1 cellular context compared by ENCODE assay signal in the genomic region with DNA sequence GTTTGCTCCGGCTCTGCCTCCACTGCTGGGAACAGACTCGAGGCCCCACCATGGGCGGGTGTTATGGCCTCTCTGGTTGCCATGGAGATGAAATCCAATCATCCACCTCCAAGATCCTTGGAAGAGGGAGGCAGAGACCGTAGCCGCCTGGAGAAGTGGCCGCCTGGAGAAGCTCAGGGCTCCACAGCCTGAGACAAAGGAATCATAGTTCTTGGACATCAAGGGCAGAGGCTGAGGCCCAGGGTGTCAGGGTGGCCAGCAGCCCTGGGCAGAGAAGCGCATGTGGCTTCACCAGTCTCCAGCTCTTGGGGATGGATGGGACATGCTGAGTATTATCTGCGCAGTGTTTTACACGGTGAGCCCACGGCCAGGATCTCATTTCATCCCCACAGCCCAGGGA.
TF ChIP-seq lines count a peak whose summit lies in the region.

No MANE protein-coding gene starts in this region.

TF ChIP-seq in GM23338, 12 proteins besides CTCF, POLR2A, EP300 and RAD21 (continued from another document):
- TF ChIP-seq, protein P1, sequence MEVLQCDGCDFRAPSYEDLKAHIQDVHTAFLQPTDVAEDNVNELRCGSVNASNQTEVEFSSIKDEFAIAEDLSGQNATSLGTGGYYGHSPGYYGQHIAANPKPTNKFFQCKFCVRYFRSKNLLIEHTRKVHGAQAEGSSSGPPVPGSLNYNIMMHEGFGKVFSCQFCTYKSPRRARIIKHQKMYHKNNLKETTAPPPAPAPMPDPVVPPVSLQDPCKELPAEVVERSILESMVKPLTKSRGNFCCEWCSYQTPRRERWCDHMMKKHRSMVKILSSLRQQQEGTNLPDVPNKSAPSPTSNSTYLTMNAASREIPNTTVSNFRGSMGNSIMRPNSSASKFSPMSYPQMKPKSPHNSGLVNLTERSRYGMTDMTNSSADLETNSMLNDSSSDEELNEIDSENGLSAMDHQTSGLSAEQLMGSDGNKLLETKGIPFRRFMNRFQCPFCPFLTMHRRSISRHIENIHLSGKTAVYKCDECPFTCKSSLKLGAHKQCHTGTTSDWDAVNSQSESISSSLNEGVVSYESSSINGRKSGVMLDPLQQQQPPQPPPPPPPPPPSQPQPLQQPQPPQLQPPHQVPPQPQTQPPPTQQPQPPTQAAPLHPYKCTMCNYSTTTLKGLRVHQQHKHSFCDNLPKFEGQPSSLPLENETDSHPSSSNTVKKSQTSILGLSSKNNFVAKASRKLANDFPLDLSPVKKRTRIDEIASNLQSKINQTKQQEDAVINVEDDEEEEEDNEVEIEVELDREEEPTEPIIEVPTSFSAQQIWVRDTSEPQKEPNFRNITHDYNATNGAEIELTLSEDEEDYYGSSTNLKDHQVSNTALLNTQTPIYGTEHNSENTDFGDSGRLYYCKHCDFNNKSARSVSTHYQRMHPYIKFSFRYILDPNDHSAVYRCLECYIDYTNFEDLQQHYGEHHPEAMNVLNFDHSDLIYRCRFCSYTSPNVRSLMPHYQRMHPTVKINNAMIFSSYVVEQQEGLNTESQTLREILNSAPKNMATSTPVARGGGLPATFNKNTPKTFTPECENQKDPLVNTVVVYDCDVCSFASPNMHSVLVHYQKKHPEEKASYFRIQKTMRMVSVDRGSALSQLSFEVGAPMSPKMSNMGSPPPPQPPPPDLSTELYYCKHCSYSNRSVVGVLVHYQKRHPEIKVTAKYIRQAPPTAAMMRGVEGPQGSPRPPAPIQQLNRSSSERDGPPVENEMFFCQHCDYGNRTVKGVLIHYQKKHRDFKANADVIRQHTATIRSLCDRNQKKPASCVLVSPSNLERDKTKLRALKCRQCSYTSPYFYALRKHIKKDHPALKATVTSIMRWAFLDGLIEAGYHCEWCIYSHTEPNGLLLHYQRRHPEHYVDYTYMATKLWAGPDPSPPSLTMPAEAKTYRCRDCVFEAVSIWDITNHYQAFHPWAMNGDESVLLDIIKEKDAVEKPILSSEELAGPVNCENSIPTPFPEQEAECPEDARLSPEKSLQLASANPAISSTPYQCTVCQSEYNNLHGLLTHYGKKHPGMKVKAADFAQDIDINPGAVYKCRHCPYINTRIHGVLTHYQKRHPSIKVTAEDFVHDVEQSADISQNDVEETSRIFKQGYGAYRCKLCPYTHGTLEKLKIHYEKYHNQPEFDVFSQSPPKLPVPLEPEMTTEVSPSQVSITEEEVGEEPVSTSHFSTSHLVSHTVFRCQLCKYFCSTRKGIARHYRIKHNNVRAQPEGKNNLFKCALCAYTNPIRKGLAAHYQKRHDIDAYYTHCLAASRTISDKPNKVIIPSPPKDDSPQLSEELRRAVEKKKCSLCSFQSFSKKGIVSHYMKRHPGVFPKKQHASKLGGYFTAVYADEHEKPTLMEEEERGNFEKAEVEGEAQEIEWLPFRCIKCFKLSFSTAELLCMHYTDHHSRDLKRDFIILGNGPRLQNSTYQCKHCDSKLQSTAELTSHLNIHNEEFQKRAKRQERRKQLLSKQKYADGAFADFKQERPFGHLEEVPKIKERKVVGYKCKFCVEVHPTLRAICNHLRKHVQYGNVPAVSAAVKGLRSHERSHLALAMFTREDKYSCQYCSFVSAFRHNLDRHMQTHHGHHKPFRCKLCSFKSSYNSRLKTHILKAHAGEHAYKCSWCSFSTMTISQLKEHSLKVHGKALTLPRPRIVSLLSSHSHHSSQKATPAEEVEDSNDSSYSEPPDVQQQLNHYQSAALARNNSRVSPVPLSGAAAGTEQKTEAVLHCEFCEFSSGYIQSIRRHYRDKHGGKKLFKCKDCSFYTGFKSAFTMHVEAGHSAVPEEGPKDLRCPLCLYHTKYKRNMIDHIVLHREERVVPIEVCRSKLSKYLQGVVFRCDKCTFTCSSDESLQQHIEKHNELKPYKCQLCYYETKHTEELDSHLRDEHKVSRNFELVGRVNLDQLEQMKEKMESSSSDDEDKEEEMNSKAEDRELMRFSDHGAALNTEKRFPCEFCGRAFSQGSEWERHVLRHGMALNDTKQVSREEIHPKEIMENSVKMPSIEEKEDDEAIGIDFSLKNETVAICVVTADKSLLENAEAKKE (CRISPR knock-in tag; IDR thresholded peaks at IDR 0.05): no peak
- TF ChIP-seq, protein P2, sequence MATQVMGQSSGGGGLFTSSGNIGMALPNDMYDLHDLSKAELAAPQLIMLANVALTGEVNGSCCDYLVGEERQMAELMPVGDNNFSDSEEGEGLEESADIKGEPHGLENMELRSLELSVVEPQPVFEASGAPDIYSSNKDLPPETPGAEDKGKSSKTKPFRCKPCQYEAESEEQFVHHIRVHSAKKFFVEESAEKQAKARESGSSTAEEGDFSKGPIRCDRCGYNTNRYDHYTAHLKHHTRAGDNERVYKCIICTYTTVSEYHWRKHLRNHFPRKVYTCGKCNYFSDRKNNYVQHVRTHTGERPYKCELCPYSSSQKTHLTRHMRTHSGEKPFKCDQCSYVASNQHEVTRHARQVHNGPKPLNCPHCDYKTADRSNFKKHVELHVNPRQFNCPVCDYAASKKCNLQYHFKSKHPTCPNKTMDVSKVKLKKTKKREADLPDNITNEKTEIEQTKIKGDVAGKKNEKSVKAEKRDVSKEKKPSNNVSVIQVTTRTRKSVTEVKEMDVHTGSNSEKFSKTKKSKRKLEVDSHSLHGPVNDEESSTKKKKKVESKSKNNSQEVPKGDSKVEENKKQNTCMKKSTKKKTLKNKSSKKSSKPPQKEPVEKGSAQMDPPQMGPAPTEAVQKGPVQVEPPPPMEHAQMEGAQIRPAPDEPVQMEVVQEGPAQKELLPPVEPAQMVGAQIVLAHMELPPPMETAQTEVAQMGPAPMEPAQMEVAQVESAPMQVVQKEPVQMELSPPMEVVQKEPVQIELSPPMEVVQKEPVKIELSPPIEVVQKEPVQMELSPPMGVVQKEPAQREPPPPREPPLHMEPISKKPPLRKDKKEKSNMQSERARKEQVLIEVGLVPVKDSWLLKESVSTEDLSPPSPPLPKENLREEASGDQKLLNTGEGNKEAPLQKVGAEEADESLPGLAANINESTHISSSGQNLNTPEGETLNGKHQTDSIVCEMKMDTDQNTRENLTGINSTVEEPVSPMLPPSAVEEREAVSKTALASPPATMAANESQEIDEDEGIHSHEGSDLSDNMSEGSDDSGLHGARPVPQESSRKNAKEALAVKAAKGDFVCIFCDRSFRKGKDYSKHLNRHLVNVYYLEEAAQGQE (IDR thresholded peaks at IDR 0.05; ENCODE audit: unreplicated experiment): no peak
- TF ChIP-seq ZNF114 (CRISPR knock-in tag; IDR thresholded peaks at IDR 0.05) (no peak), POLR2AphosphoS5 (IDR thresholded peaks at IDR 0.05; ENCODE audit: low read depth) (no peak), JUNB (IDR thresholded peaks at IDR 0.05; ENCODE audit: unreplicated experiment) (no peak)
